24 cellular contexts compared by ENCODE assay signal in the genomic region with DNA sequence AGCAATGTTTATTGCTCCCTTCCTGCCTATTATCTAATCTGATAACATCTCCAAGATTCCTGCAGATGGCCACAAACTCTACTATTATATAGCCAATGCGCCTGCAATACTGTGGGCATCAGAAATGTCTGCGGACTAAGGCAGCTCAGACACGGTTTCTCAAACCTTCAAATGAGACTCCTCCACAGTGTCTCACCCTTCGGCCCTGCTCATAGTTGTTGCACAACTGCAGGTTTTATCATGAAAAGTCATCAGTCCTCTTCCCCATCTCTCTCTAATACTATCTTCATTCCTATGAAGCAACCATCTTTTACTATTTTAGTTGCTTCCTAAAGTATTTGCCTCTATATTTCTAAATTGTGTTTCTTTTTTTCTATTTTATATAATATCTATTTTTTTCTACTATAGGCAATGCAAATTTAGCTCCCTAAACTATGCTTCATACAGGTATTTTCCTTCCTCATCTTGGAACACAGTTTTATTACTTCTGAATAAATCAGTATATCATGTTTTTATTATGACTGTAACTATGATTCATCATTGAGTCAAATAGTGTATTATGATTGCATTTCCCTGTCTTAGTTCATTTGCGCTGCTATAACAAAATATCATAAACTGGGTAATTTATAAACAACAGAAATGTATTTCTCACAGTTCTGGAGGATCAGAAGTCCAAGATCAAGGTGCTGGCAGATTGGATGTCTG.
DNase-seq lines count a peak whose midpoint lies in the region; ATAC-seq, FAIRE-seq and TF ChIP-seq lines count a peak whose summit lies in the region.
"Had no signal": no experiment of that assay in that cellular context is flagged by ENCODE, and none has a peak within 500 bp of the region (broad histone marks: within the 10 kb centered on the region; RNA-seq: fewer than 3 reads in every experiment).

No MANE protein-coding gene starts in this region.

- H3K9me3 Mint-ChIP-seq in mesothelial cell of epicardium (peaks cover 17% of the 10 kb centered on the region), glutamatergic neuron (ENCODE audit: unreplicated experiment) (no peaks in the 10 kb centered on the region)
- H3K9me3 Mint-ChIP-seq: activated CD4-positive, alpha-beta T cell treated with anti-CD3 and anti-CD28 coated beads, Interleukin-2, amount 10 ng/mL, durations not matched to agents 7 days and 5 days had no signal

- H3K36me3 ChIP-seq in HCT116 (ENCODE audit: control insufficient read depth in 1 of 2, insufficient read depth in 2 of 2, low read length in 2 of 2) (no peaks in the 10 kb centered on the region), PC-3 (ENCODE audit: low read depth, low read length) (no peaks in the 10 kb centered on the region; the same call in 1 of the 2 replicates)
- H3K36me3 ChIP-seq: left ventricle myocardium inferior, WERI-Rb-1 had no signal

- CTCF ChIA-PET in HCT116 (lab: Charles Lee) (no interaction called here), PC-3 (lab: Charles Lee) (no interaction called here)

- ATAC-seq in HCT116 (no peak), PC-3 (peak; percentile 86), GM19035 (IDR thresholded peaks at IDR 0.05; ENCODE audit: unreplicated experiment) (no peak)
- ATAC-seq: K562, Panc1, right cardiac atrium had no signal

- H3K4me2 ChIP-seq in HCT116 (ENCODE audit: low read length) (no peak overlapping the region), PC-3 (ENCODE audit: low read length) (peak overlapping the region; percentile 62)
- H3K4me2 ChIP-seq: hepatocyte had no signal

- H3F3A ChIP-seq in PC-3 (ENCODE audit: low read length, unreplicated experiment) = peaks cover 5% of the 10 kb centered on the region

- peaks cover 0 to 3% of the 10 kb centered on the region in 2 experiments; a peak in 1 of 4 replicates for H3K4me1 ChIP-seq in HCT116 (ENCODE audit: control insufficient read depth in 1 of 2, insufficient read depth in 2 of 2, low read length in 2 of 2)
- peaks cover 15% of the 10 kb centered on the region for H3K4me1 ChIP-seq in PC-3 (ENCODE audit: insufficient read depth, low read length)
- H3K4me1 ChIP-seq: parathyroid adenoma had no signal

- H4K20me1 ChIP-seq in HCT116 (ENCODE audit: insufficient read depth) (no peaks in the 10 kb centered on the region), PC-3 (ENCODE audit: low read length) (no peaks in the 10 kb centered on the region)

- H3K36me3 Mint-ChIP-seq in mesothelial cell of epicardium (peaks cover 15% of the 10 kb centered on the region), glutamatergic neuron (ENCODE audit: unreplicated experiment) (no peaks in the 10 kb centered on the region)

- H3K9ac ChIP-seq in HCT116 (ENCODE audit: low read length) (no peak overlapping the region), PC-3 (ENCODE audit: low read length) (peak overlapping the region; percentile 15; the same call in 1 of the 2 replicates)
- H3K9ac ChIP-seq: parathyroid adenoma had no signal

- RAD21 ChIA-PET in HCT116 (lab: Charles Lee; ENCODE audit: low non-redundant PET in 1 of 2, low total read pairs in 2 of 2, uncharacterized antibody in 2 of 2, unreplicated experiment in 2 of 2) = interaction anchor here in 1 of 2 experiments (0.6 kb wide), 1 partner anchor 57 kb away, joined by 3 read pairs; no protein-coding TSS in a partner anchor

- no peak overlapping the region for H3K27ac ChIP-seq in HCT116 (ENCODE audit: low read depth, low read length)
- H3K27ac ChIP-seq in PC-3 (ENCODE audit: low read length) = peak overlapping the region; percentile 87
- H3K27ac ChIP-seq: C4-2B, dorsolateral prefrontal cortex, hepatocyte, left ventricle myocardium inferior, parathyroid adenoma, WERI-Rb-1 had no signal

- no peak overlapping the region for H2AFZ ChIP-seq in HCT116 (ENCODE audit: low read depth, low read length, poor library complexity, severe bottlenecking)
- no peak overlapping the region for H2AFZ ChIP-seq in PC-3 (ENCODE audit: low read length)
- H2AFZ ChIP-seq: hepatocyte, parathyroid adenoma had no signal

- H3K4me3 ChIP-seq in HCT116 (replicated peaks in 1 of 2; ENCODE audit: low read depth in 1 of 2, low read length in 2 of 2) = no peak overlapping the region
- H3K4me3 ChIP-seq in PC-3 (ENCODE audit: low read length) = no peak overlapping the region
- H3K4me3 ChIP-seq: dorsolateral prefrontal cortex, hepatocyte, K562, left ventricle myocardium inferior had no signal

- no peak for DNase-seq in HCT116 (ENCODE audit: low read depth, low spot score)
- peak; percentile 75 for DNase-seq in PC-3
- no peak for DNase-seq in mesothelial cell of epicardium (ENCODE audit: low spot score in 2 of 2, unreplicated experiment in 2 of 2)
- DNase-seq in NCI-H1092 (lab: John Stamatoyannopoulos, UW) = no peak
- no peak for DNase-seq in glutamatergic neuron
- no peak for DNase-seq in cerebellum (ENCODE audit: low spot score)
- DNase-seq: activated CD4-positive, alpha-beta T cell treated with anti-CD3 and anti-CD28 coated beads, Interleukin-2, amount 10 ng/mL, durations not matched to agents 7 days and 5 days; activated naive CD4-positive, alpha-beta T cell treated with anti-CD3 and anti-CD28 coated beads for 36 hours; activated T-cell treated with anti-CD3 and anti-CD28 coated beads, Interleukin-2, amount 50 U/mL, for 48 hours; amniotic stem cell; dorsolateral prefrontal cortex; left ventricle myocardium inferior; NCI-H146; NCI-H524; right cardiac atrium; stimulated activated naive CD4-positive, alpha-beta T cell treated with Interleukin-2 at 50 U/mL for 16 hours; WERI-Rb-1 had no signal

- H3K27me3 ChIP-seq in HCT116 (ENCODE audit: insufficient read depth, low read length) = no peaks in the 10 kb centered on the region
- H3K27me3 ChIP-seq in PC-3 (ENCODE audit: low read length) = no peaks in the 10 kb centered on the region
- H3K27me3 ChIP-seq: dorsolateral prefrontal cortex, hepatocyte had no signal

- H3K4me3 Mint-ChIP-seq in mesothelial cell of epicardium (no peak overlapping the region), glutamatergic neuron (ENCODE audit: unreplicated experiment) (no peak overlapping the region)
- H3K4me3 Mint-ChIP-seq: activated CD4-positive, alpha-beta T cell treated with anti-CD3 and anti-CD28 coated beads, Interleukin-2, amount 10 ng/mL, durations not matched to agents 7 days and 5 days; activated naive CD4-positive, alpha-beta T cell treated with anti-CD3 and anti-CD28 coated beads for 36 hours had no signal

- BruUV-seq in HCT116 (replicated peaks; lab: Mats Ljungman, UMichigan) (no TSS peak), PC-3 (replicated peaks; lab: Mats Ljungman, UMichigan) (no TSS peak)

- H3K27me3 Mint-ChIP-seq in mesothelial cell of epicardium (ENCODE audit: low read depth) (no peaks in the 10 kb centered on the region), glutamatergic neuron (ENCODE audit: unreplicated experiment) (no peaks in the 10 kb centered on the region)
- H3K27me3 Mint-ChIP-seq: activated CD4-positive, alpha-beta T cell treated with anti-CD3 and anti-CD28 coated beads, Interleukin-2, amount 10 ng/mL, durations not matched to agents 7 days and 5 days had no signal

- H3K27ac Mint-ChIP-seq in mesothelial cell of epicardium = peak overlapping the region; percentile 57
- no peak overlapping the region for H3K27ac Mint-ChIP-seq in glutamatergic neuron (ENCODE audit: unreplicated experiment)
- H3K27ac Mint-ChIP-seq: activated CD4-positive, alpha-beta T cell treated with anti-CD3 and anti-CD28 coated beads, Interleukin-2, amount 10 ng/mL, durations not matched to agents 7 days and 5 days; activated naive CD4-positive, alpha-beta T cell treated with anti-CD3 and anti-CD28 coated beads for 36 hours had no signal

- no peak for TF ChIP-seq CTCF in HCT116 (IDR thresholded peaks at IDR 0.05 in 2 of 3, conservative IDR thresholded peaks at IDR 0.05 in 1 of 3; ENCODE audit: borderline replicate concordance in 1 of 3, insufficient read depth in 1 of 3, low read depth in 2 of 3, low read length in 2 of 3)
- TF ChIP-seq CTCF in PC-3 (conservative IDR thresholded peaks at IDR 0.05; ENCODE audit: low read depth, low read length) = no peak
- no peak for TF ChIP-seq CTCF in mesothelial cell of epicardium (IDR thresholded peaks at IDR 0.05; ENCODE audit: unreplicated experiment)
- TF ChIP-seq CTCF in glutamatergic neuron (IDR thresholded peaks at IDR 0.05; ENCODE audit: partially characterized antibody, unreplicated experiment) = no peak

- H3K9me2 ChIP-seq in HCT116 (ENCODE audit: insufficient read depth) (no peaks in the 10 kb centered on the region), PC-3 (replicated peaks; ENCODE audit: low read length) (no peaks in the 10 kb centered on the region)

- H3K79me2 ChIP-seq in HCT116 (ENCODE audit: insufficient read depth, low read length) = no peaks in the 10 kb centered on the region
- H3K79me2 ChIP-seq in PC-3 (ENCODE audit: low read length) = no peaks in the 10 kb centered on the region
- H3K79me2 ChIP-seq: hepatocyte, parathyroid adenoma had no signal

- no peak for TF ChIP-seq RAD21 in HCT116 (IDR thresholded peaks at IDR 0.05; ENCODE audit: low read depth)

- TF ChIP-seq POLR2A in HCT116 (IDR thresholded peaks at IDR 0.05; ENCODE audit: borderline replicate concordance, extremely low read depth, insufficient read depth, insufficient read length) = no peak

- no peaks in the 10 kb centered on the region for H3K9me3 ChIP-seq in HCT116 (ENCODE audit: control insufficient read depth in 1 of 2, insufficient read depth in 1 of 2, low read depth in 1 of 2, low read length in 2 of 2)
- peaks cover 11% of the 10 kb centered on the region for H3K9me3 ChIP-seq in PC-3 (ENCODE audit: low read length)
- H3K9me3 ChIP-seq: left ventricle myocardium inferior had no signal

- H3K4me1 Mint-ChIP-seq in mesothelial cell of epicardium (peaks cover 23% of the 10 kb centered on the region), glutamatergic neuron (ENCODE audit: low read depth, unreplicated experiment) (no peaks in the 10 kb centered on the region)
- H3K4me1 Mint-ChIP-seq: activated CD4-positive, alpha-beta T cell treated with anti-CD3 and anti-CD28 coated beads, Interleukin-2, amount 10 ng/mL, durations not matched to agents 7 days and 5 days had no signal

- intact Hi-C loops in HCT116 (cut with micrococcal nuclease) (no loop called here), PC-3 (cut with micrococcal nuclease) (no loop called here)

- peak; percentile 78 for FAIRE-seq in colon (lab: Jason Lieb, UNC)
- FAIRE-seq: K562 had no signal

- POLR2A ChIA-PET in HCT116 (lab: Charles Lee) = no interaction called here
- POLR2A ChIA-PET in PC-3 (lab: Charles Lee; ENCODE audit: unreplicated experiment) = interaction anchor here (0.6 kb wide), 1 partner anchor 58 kb away, joined by 3 read pairs; no protein-coding TSS in a partner anchor
